In the genomic region with DNA sequence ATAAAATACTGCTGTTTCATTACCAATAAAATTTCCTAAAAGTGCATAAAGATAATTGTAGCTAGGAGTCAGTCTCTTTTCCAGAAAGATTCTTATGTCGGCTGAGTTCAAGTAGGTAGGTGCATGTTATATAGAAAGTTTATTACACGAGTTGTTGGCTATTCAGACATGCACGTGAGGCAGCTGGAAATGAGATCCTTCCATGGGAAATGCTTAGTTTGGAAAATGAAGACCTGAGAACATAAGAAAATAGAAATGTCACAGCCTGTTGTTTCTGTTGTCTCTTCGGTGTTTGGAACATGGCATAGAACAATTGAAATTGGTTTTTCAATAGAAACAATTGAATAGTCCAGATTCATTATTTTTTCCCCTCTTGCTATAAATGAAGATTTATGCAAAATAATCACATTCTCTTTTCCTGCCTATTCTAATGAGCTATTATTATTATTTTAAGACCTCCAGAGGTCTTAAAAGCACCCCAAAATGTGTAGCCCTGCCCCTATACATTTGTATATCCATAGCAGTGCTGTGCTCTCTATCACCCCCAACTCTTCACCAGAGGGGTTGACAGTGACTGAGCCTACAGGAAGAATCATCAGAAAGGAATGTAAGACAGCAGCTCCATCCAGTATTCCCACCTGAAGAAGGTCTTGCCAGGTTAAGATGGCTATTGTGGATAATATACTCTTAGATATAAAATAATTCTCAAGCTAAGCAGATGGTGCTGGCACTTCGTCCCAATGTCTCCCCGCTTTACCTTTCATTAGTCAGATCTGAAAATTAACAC, we compare ENCODE assay signal across 23 cellular contexts.
DNase-seq lines count a peak whose midpoint lies in the region; ATAC-seq and TF ChIP-seq lines count a peak whose summit lies in the region.
"Had no signal": no experiment of that assay in that cellular context is flagged by ENCODE, and none has a peak within 500 bp of the region (broad histone marks: within the 10 kb centered on the region; RNA-seq: fewer than 3 reads in every experiment).

No MANE protein-coding gene starts in this region.

- H3K27ac ChIP-seq in lower lobe of right lung: peak overlapping the region; percentile 63
- H3K27ac ChIP-seq: A549, thoracic aorta had no signal

- H3K36me3 Mint-ChIP-seq in activated CD8-positive, alpha-beta memory T cell treated with anti-CD3 and anti-CD28 coated beads, Interleukin-2, amount 10 ng/mL, durations not matched to agents 7 days and 5 days: peaks cover 10% of the 10 kb centered on the region
- H3K36me3 Mint-ChIP-seq in activated T-helper 2 cell treated with anti-CD3 and anti-CD28 coated beads, Interferon-gamma antibody, Interleukin-2, Interleukin-4, amounts not matched to agents 10 μg/mL and 5 μg/mL and 100 μg/mL, durations not matched to agents 14 hours and 24 hours and 36 hours (ENCODE audit: low read depth): no peaks in the 10 kb centered on the region
- H3K36me3 Mint-ChIP-seq in mesothelial cell of epicardium: no peaks in the 10 kb centered on the region
- H3K36me3 Mint-ChIP-seq: activated naive CD4-positive, alpha-beta T cell treated with anti-CD3 and anti-CD28 coated beads, Interleukin-2, amount 50 U/mL, for 24 hours; stimulated activated effector memory CD8-positive, alpha-beta T cell treated with anti-CD3 and anti-CD28 coated beads, Interleukin-12 subunit alpha, Interleukin-12 subunit beta, amount 100 ng/mL, for 72 hours had no signal

- H3K4me3 Mint-ChIP-seq in activated CD8-positive, alpha-beta memory T cell treated with anti-CD3 and anti-CD28 coated beads, Interleukin-2, amount 10 ng/mL, durations not matched to agents 7 days and 5 days: no peak overlapping the region
- no peak overlapping the region for H3K4me3 Mint-ChIP-seq in activated T-helper 2 cell treated with anti-CD3 and anti-CD28 coated beads, Interferon-gamma antibody, Interleukin-2, Interleukin-4, amounts not matched to agents 10 μg/mL and 5 μg/mL and 100 μg/mL, durations not matched to agents 14 hours and 24 hours and 36 hours (ENCODE audit: low read depth)
- H3K4me3 Mint-ChIP-seq in mesothelial cell of epicardium: no peak overlapping the region
- H3K4me3 Mint-ChIP-seq: activated naive CD4-positive, alpha-beta T cell treated with anti-CD3 and anti-CD28 coated beads, Interleukin-2, amount 50 U/mL, for 24 hours; stimulated activated effector memory CD8-positive, alpha-beta T cell treated with anti-CD3 and anti-CD28 coated beads, Interleukin-12 subunit alpha, Interleukin-12 subunit beta, amount 100 ng/mL, for 72 hours had no signal

- H3K9me3 ChIP-seq in lower lobe of right lung: no peaks in the 10 kb centered on the region
- H3K9me3 ChIP-seq: A549, thoracic aorta had no signal

- CTCF ChIA-PET in activated CD8-positive, alpha-beta memory T cell treated with anti-CD3 and anti-CD28 coated beads, Interleukin-2, amount 10 ng/mL, durations not matched to agents 7 days and 5 days (lab: Charles Lee): interaction anchor here (1.0 kb wide), 1 partner anchor 31 kb away, joined by 3 read pairs; no protein-coding TSS in a partner anchor

- H3K36me3 ChIP-seq in lower lobe of right lung: no peaks in the 10 kb centered on the region
- H3K36me3 ChIP-seq: thoracic aorta had no signal

- no peak for ATAC-seq in activated CD8-positive, alpha-beta memory T cell treated with anti-CD3 and anti-CD28 coated beads, Interleukin-2, amount 10 ng/mL, durations not matched to agents 7 days and 5 days
- no peak for ATAC-seq in lower lobe of right lung
- ATAC-seq: A549; stimulated activated effector memory CD8-positive, alpha-beta T cell treated with anti-CD3 and anti-CD28 coated beads, Interleukin-12 subunit alpha, Interleukin-12 subunit beta, amount 100 ng/mL, for 72 hours had no signal

- H3K27me3 Mint-ChIP-seq in activated CD8-positive, alpha-beta memory T cell treated with anti-CD3 and anti-CD28 coated beads, Interleukin-2, amount 10 ng/mL, durations not matched to agents 7 days and 5 days: no peaks in the 10 kb centered on the region
- H3K27me3 Mint-ChIP-seq in activated T-helper 2 cell treated with anti-CD3 and anti-CD28 coated beads, Interferon-gamma antibody, Interleukin-2, Interleukin-4, amounts not matched to agents 10 μg/mL and 5 μg/mL and 100 μg/mL, durations not matched to agents 14 hours and 24 hours and 36 hours (ENCODE audit: low read depth): no peaks in the 10 kb centered on the region
- H3K27me3 Mint-ChIP-seq in mesothelial cell of epicardium (ENCODE audit: low read depth): no peaks in the 10 kb centered on the region
- H3K27me3 Mint-ChIP-seq: activated naive CD4-positive, alpha-beta T cell treated with anti-CD3 and anti-CD28 coated beads, Interleukin-2, amount 50 U/mL, for 24 hours had no signal

- H3K27ac Mint-ChIP-seq in activated CD8-positive, alpha-beta memory T cell treated with anti-CD3 and anti-CD28 coated beads, Interleukin-2, amount 10 ng/mL, durations not matched to agents 7 days and 5 days: peak overlapping the region; percentile 25
- H3K27ac Mint-ChIP-seq in activated T-helper 2 cell treated with anti-CD3 and anti-CD28 coated beads, Interferon-gamma antibody, Interleukin-2, Interleukin-4, amounts not matched to agents 10 μg/mL and 5 μg/mL and 100 μg/mL, durations not matched to agents 14 hours and 24 hours and 36 hours: peak overlapping the region; percentile 31
- no peak overlapping the region for H3K27ac Mint-ChIP-seq in mesothelial cell of epicardium
- H3K27ac Mint-ChIP-seq: activated naive CD4-positive, alpha-beta T cell treated with anti-CD3 and anti-CD28 coated beads, Interleukin-2, amount 50 U/mL, for 24 hours; stimulated activated effector memory CD8-positive, alpha-beta T cell treated with anti-CD3 and anti-CD28 coated beads, Interleukin-12 subunit alpha, Interleukin-12 subunit beta, amount 100 ng/mL, for 72 hours had no signal

- peaks cover 46% of the 10 kb centered on the region for H3K4me1 Mint-ChIP-seq in activated CD8-positive, alpha-beta memory T cell treated with anti-CD3 and anti-CD28 coated beads, Interleukin-2, amount 10 ng/mL, durations not matched to agents 7 days and 5 days
- H3K4me1 Mint-ChIP-seq in activated T-helper 2 cell treated with anti-CD3 and anti-CD28 coated beads, Interferon-gamma antibody, Interleukin-2, Interleukin-4, amounts not matched to agents 10 μg/mL and 5 μg/mL and 100 μg/mL, durations not matched to agents 14 hours and 24 hours and 36 hours (ENCODE audit: low read depth): peaks cover 57% of the 10 kb centered on the region
- peaks cover 29% of the 10 kb centered on the region for H3K4me1 Mint-ChIP-seq in mesothelial cell of epicardium

- no peak overlapping the region for H3K4me3 ChIP-seq in lower lobe of right lung
- H3K4me3 ChIP-seq: A549, lung, thoracic aorta had no signal

- H3K4me1 ChIP-seq in lower lobe of right lung: peaks cover 24% of the 10 kb centered on the region
- H3K4me1 ChIP-seq: A549 had no signal

- intact Hi-C loops in activated T-helper 2 cell treated with anti-CD3 and anti-CD28 coated beads, Interferon-gamma antibody, Interleukin-2, Interleukin-4, amounts not matched to agents 10 μg/mL and 5 μg/mL and 100 μg/mL, durations not matched to agents 14 hours and 24 hours and 36 hours (cut with micrococcal nuclease): loop anchor here (5.0 to 10.0 kb wide), 6 partner anchors 39 to 1184 kb away; partner anchors contain the start of gene SNX9
- intact Hi-C loops in lower lobe of right lung (cut with DNase I): no loop called here

- H3K9me3 Mint-ChIP-seq in activated CD8-positive, alpha-beta memory T cell treated with anti-CD3 and anti-CD28 coated beads, Interleukin-2, amount 10 ng/mL, durations not matched to agents 7 days and 5 days (ENCODE audit: low read depth): no peaks in the 10 kb centered on the region
- H3K9me3 Mint-ChIP-seq in activated T-helper 2 cell treated with anti-CD3 and anti-CD28 coated beads, Interferon-gamma antibody, Interleukin-2, Interleukin-4, amounts not matched to agents 10 μg/mL and 5 μg/mL and 100 μg/mL, durations not matched to agents 14 hours and 24 hours and 36 hours: no peaks in the 10 kb centered on the region
- no peaks in the 10 kb centered on the region for H3K9me3 Mint-ChIP-seq in mesothelial cell of epicardium
- H3K9me3 Mint-ChIP-seq: activated naive CD4-positive, alpha-beta T cell treated with anti-CD3 and anti-CD28 coated beads, Interleukin-2, amount 50 U/mL, for 24 hours; stimulated activated effector memory CD8-positive, alpha-beta T cell treated with anti-CD3 and anti-CD28 coated beads, Interleukin-12 subunit alpha, Interleukin-12 subunit beta, amount 100 ng/mL, for 72 hours had no signal

- TF ChIP-seq CTCF in lower lobe of right lung (IDR thresholded peaks at IDR 0.05) (no peak), mesothelial cell of epicardium (IDR thresholded peaks at IDR 0.05; ENCODE audit: unreplicated experiment) (no peak)

- H3K27me3 ChIP-seq in lower lobe of right lung (ENCODE audit: low read depth): no peaks in the 10 kb centered on the region

- DNase-seq in activated CD8-positive, alpha-beta memory T cell treated with anti-CD3 and anti-CD28 coated beads, Interleukin-2, amount 10 ng/mL, durations not matched to agents 7 days and 5 days: no peak
- no peak for DNase-seq in activated CD8-positive, alpha-beta memory T cell treated with anti-CD3 and anti-CD28 coated beads, Interleukin-2, amount 50 U/mL, for 48 hours
- DNase-seq in activated T-helper 2 cell treated with anti-CD3 and anti-CD28 coated beads, Interferon-gamma antibody, Interleukin-2, Interleukin-4, amounts not matched to agents 10 μg/mL and 5 μg/mL and 100 μg/mL, durations not matched to agents 14 hours and 24 hours and 36 hours (ENCODE audit: low spot score): no peak
- DNase-seq in lower lobe of right lung: no peak
- no peak for DNase-seq in SHP77 (lab: John Stamatoyannopoulos, UW)
- no peak for DNase-seq in mesothelial cell of epicardium (ENCODE audit: low spot score in 2 of 2, unreplicated experiment in 2 of 2)
- DNase-seq in ecto neural progenitor cell (ENCODE audit: low spot score): no peak
- no peak for DNase-seq in HT-29 (ENCODE audit: low spot score)
- DNase-seq: activated T-cell treated with anti-CD3 and anti-CD28 coated beads, Interleukin-2, amount 50 U/mL, for 48 hours; anterior cingulate cortex; COR-L47; DMS79 treated with DMSO at 0.1 percent for 48 hours; GOT3; hypothalamus; NCI-H1417; NCI-H510A; nucleus accumbens; stimulated activated CD4-positive, alpha-beta T cell treated with anti-CD3 and anti-CD28 coated beads, Interleukin-2, amount 100 ng/mL, for 24 hours had no signal
